ENCODE assay signal across 32 cellular contexts in the genomic region with DNA sequence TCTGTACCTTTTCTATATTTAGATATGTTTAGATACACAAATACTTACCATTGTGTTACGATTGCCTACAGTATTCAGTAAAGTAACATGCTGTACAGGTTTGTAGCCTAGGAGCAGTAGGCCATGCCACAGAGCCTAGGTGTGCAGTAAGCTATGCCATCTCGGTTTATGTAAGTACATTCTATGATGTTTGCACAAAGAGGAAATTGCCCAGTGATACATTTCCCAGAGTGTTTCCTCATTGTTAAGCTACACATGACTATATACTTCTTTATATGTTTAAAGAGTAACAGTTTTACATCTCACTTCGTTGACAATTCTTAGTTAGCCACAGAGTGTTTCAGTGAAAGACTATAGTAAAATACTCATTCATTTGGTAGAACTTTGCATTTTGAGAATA.
"Had no signal": no experiment of that assay in that cellular context is flagged by ENCODE, and none has a peak within 500 bp of the region (broad histone marks: within the 10 kb centered on the region; RNA-seq: fewer than 3 reads in every experiment).

No MANE protein-coding gene starts in this region.

- H3K27me3 Mint-ChIP-seq: activated B cell treated with CpG ODN at 0.5 μM for 24 hours had no signal

- H3K9me3 Mint-ChIP-seq: activated B cell treated with CpG ODN at 0.5 μM for 24 hours; activated CD8-positive, alpha-beta T cell treated with anti-CD3 and anti-CD28 coated beads for 36 hours; activated T-cell treated with anti-CD3 and anti-CD28 coated beads, Interleukin-2, amount 50 U/mL, for 4 hours; activated T-helper 17 cell treated with anti-CD3 and anti-CD28 coated beads, Interleukin-2, amount 50 U/mL, for 72 hours; central memory CD8-positive, alpha-beta T cell; effector memory CD8-positive, alpha-beta T cell had no signal

- FAIRE-seq: astrocyte, bronchial epithelial cell had no signal

- H3K27ac Mint-ChIP-seq: activated B cell treated with CpG ODN at 0.5 μM for 24 hours; activated CD8-positive, alpha-beta T cell treated with anti-CD3 and anti-CD28 coated beads for 36 hours; activated naive CD8-positive, alpha-beta T cell; activated T-helper 17 cell treated with anti-CD3 and anti-CD28 coated beads, Interleukin-2, amount 50 U/mL, for 72 hours; effector memory CD8-positive, alpha-beta T cell; T-helper 17 cell had no signal

- H3K4me1 Mint-ChIP-seq: activated B cell treated with CpG ODN at 0.5 μM for 24 hours; activated T-helper 17 cell treated with anti-CD3 and anti-CD28 coated beads, Interleukin-2, amount 50 U/mL, for 72 hours; central memory CD8-positive, alpha-beta T cell; T-helper 17 cell had no signal

- ATAC-seq: activated CD4-positive, CD25-positive, alpha-beta regulatory T cell treated with anti-CD3 and anti-CD28 coated beads, Interleukin-2, amount 50 U/mL, for 24 hours; activated CD8-positive, alpha-beta T cell treated with anti-CD3 and anti-CD28 coated beads for 36 hours; activated T-cell treated with anti-CD3 and anti-CD28 coated beads, Interleukin-2, amount 50 U/mL, for 4 hours; activated T-helper 17 cell treated with anti-CD3 and anti-CD28 coated beads, Interleukin-2, amount 50 U/mL, for 72 hours; effector memory CD8-positive, alpha-beta T cell; foreskin keratinocyte; gastrocnemius medialis; heart left ventricle; T-helper 17 cell had no signal

- H3K4me3 Mint-ChIP-seq: activated B cell treated with CpG ODN at 0.5 μM for 24 hours; activated CD8-positive, alpha-beta T cell treated with anti-CD3 and anti-CD28 coated beads for 36 hours; activated naive CD8-positive, alpha-beta T cell; activated T-cell treated with anti-CD3 and anti-CD28 coated beads, Interleukin-2, amount 50 U/mL, for 4 hours; activated T-helper 17 cell treated with anti-CD3 and anti-CD28 coated beads, Interleukin-2, amount 50 U/mL, for 72 hours; central memory CD8-positive, alpha-beta T cell; effector memory CD8-positive, alpha-beta T cell; T-helper 17 cell had no signal

- DNase-seq: activated B cell treated with CpG ODN at 0.5 μM for 24 hours; activated CD4-positive, alpha-beta T cell treated with anti-CD3 and anti-CD28 coated beads for 48 hours; activated CD4-positive, alpha-beta T cell treated with anti-CD3 and anti-CD28 coated beads, Interleukin-2, amount 50 U/mL, for 1 hour; activated CD4-positive, alpha-beta T cell treated with anti-CD3 and anti-CD28 coated beads, Interleukin-2, amount 50 U/mL, for 48 hours; activated CD8-positive, alpha-beta memory T cell treated with anti-CD3 and anti-CD28 coated beads for 24 hours; activated CD8-positive, alpha-beta T cell treated with anti-CD3 and anti-CD28 coated beads for 36 hours; activated effector memory CD4-positive, alpha-beta T cell treated with Interleukin-2 at 50 U/mL for 16 hours; activated gamma-delta T cell treated with Interleukin-2 at 50 U/mL for 16 hours; activated naive CD4-positive, alpha-beta T cell treated with anti-CD3 and anti-CD28 coated beads, Interleukin-2, amount 50 U/mL, for 16 hours; activated naive CD4-positive, alpha-beta T cell treated with Interleukin-2 at 50 U/mL for 16 hours; activated T-cell treated with anti-CD3 and anti-CD28 coated beads, Interleukin-2, amount 50 U/mL, for 4 hours; amniotic stem cell; anterior cingulate cortex; brain microvascular endothelial cell; cortex of kidney; dermis blood vessel endothelial cell; effector CD4-positive, alpha-beta T cell; effector memory CD8-positive, alpha-beta T cell; erythroblast; foreskin keratinocyte; gastrocnemius medialis; glutamatergic neuron; heart left ventricle; T-helper 17 cell; WERI-Rb-1 had no signal

- H3K4me3 ChIP-seq: esophagus muscularis mucosa, gastrocnemius medialis, heart left ventricle had no signal

- H3K36me3 Mint-ChIP-seq: activated naive CD8-positive, alpha-beta T cell had no signal
